In the genomic region with DNA sequence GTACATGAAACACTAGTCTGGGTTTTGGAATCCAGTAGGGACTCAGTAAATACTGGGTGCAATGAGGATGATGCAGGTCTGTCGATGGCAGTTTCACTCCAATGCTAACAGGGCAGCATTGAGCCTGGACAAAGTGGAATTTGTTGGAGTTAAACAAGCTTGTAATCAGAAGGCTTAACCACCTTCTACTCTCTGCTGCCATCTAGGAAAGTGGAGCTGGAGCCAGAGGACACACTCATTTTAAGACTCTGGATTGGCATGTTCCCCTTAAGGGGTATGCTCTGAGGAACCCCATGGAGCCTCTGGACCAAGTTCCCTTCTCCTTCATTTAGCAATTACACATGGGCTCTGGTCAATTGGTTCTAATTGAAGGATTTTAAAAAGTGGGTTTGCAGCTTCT, we compare ENCODE assay signal across 1 cellular context.
TF ChIP-seq lines count a peak whose summit lies in the region.

No MANE protein-coding gene starts in this region.

TF ChIP-seq in SK-N-SH treated with all-trans-retinoic acid at 6 μM for 48 hours, 23 proteins besides CTCF, POLR2A, EP300 and RAD21 (continued from another document):
- TF ChIP-seq, protein P1, sequence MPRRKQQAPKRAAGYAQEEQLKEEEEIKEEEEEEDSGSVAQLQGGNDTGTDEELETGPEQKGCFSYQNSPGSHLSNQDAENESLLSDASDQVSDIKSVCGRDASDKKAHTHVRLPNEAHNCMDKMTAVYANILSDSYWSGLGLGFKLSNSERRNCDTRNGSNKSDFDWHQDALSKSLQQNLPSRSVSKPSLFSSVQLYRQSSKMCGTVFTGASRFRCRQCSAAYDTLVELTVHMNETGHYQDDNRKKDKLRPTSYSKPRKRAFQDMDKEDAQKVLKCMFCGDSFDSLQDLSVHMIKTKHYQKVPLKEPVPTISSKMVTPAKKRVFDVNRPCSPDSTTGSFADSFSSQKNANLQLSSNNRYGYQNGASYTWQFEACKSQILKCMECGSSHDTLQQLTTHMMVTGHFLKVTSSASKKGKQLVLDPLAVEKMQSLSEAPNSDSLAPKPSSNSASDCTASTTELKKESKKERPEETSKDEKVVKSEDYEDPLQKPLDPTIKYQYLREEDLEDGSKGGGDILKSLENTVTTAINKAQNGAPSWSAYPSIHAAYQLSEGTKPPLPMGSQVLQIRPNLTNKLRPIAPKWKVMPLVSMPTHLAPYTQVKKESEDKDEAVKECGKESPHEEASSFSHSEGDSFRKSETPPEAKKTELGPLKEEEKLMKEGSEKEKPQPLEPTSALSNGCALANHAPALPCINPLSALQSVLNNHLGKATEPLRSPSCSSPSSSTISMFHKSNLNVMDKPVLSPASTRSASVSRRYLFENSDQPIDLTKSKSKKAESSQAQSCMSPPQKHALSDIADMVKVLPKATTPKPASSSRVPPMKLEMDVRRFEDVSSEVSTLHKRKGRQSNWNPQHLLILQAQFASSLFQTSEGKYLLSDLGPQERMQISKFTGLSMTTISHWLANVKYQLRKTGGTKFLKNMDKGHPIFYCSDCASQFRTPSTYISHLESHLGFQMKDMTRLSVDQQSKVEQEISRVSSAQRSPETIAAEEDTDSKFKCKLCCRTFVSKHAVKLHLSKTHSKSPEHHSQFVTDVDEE (CRISPR knock-in tag; IDR thresholded peaks at IDR 0.05), result no peak
- TF ChIP-seq GLIS3 (CRISPR knock-in tag; IDR thresholded peaks at IDR 0.05), result no peak
- TF ChIP-seq, protein P2, sequence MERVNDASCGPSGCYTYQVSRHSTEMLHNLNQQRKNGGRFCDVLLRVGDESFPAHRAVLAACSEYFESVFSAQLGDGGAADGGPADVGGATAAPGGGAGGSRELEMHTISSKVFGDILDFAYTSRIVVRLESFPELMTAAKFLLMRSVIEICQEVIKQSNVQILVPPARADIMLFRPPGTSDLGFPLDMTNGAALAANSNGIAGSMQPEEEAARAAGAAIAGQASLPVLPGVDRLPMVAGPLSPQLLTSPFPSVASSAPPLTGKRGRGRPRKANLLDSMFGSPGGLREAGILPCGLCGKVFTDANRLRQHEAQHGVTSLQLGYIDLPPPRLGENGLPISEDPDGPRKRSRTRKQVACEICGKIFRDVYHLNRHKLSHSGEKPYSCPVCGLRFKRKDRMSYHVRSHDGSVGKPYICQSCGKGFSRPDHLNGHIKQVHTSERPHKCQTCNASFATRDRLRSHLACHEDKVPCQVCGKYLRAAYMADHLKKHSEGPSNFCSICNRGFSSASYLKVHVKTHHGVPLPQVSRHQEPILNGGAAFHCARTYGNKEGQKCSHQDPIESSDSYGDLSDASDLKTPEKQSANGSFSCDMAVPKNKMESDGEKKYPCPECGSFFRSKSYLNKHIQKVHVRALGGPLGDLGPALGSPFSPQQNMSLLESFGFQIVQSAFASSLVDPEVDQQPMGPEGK (CRISPR knock-in tag; IDR thresholded peaks at IDR 0.05; ENCODE audit: borderline replicate concordance), result no peak
- TF ChIP-seq ZFP30 (CRISPR knock-in tag; IDR thresholded peaks at IDR 0.05), result no peak
- no peak for TF ChIP-seq ESRRG (CRISPR knock-in tag; IDR thresholded peaks at IDR 0.05)
- no peak for TF ChIP-seq RARB (CRISPR knock-in tag; IDR thresholded peaks at IDR 0.05)
